ENCODE assay signal across 23 cellular contexts in the genomic region with DNA sequence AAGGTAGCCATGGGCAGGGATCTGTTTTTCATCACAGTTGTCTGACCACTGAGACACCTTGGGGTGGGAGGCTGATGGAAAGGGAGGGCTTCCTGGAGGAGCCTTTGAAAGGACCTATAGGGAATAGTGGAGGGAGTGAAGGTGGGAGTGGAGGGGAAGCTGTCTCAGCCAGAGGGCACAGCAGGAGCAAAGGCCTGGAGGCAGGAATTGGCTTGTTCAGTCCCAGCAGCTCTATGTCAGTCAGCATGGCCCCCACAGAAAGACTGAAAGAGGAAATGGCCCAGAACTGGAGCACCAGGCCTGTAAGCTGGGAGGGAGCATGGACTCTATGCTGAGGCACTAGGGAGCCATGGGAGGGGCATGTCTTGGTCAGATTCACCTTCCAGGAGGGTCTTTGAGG. TPM values are rescaled to one million over a fixed set of nuclear protein-coding genes. Genes with fewer than 3 reads are reported as not detected.
DNase-seq lines count a peak whose midpoint lies in the region; ATAC-seq and TF ChIP-seq lines count a peak whose summit lies in the region.
"Had no signal": no experiment of that assay in that cellular context is flagged by ENCODE, and none has a peak within 500 bp of the region (broad histone marks: within the 10 kb centered on the region; RNA-seq: fewer than 3 reads in every experiment).

No MANE protein-coding gene starts in this region.

- TF ChIP-seq CTCF in Peyer's patch (IDR thresholded peaks at IDR 0.05): no peak
- no peak for TF ChIP-seq CTCF in glutamatergic neuron (IDR thresholded peaks at IDR 0.05; ENCODE audit: partially characterized antibody, unreplicated experiment)
- no peak for TF ChIP-seq CTCF in suprapubic skin (IDR thresholded peaks at IDR 0.05)

- H2BK15ac ChIP-seq in mesenchymal stem cell (ENCODE audit: low read depth, poor library complexity, severe bottlenecking): no peak overlapping the region

- ATAC-seq in activated T-cell treated with anti-CD3 and anti-CD28 coated beads, Interleukin-2, amount 50 U/mL, for 4 hours: no peak
- ATAC-seq in GM21576 (IDR thresholded peaks at IDR 0.05; ENCODE audit: unreplicated experiment): no peak
- no peak for ATAC-seq in GM18517 (IDR thresholded peaks at IDR 0.05; ENCODE audit: unreplicated experiment)
- ATAC-seq: PC-3, T-cell had no signal

- no peaks in the 10 kb centered on the region for H3K27me3 Mint-ChIP-seq in activated T-cell treated with anti-CD3 and anti-CD28 coated beads, Interleukin-2, amount 50 U/mL, for 24 hours
- H3K27me3 Mint-ChIP-seq in activated T-cell treated with anti-CD3 and anti-CD28 coated beads, Interleukin-2, amount 50 U/mL, for 4 hours (ENCODE audit: low read depth): no peaks in the 10 kb centered on the region
- peaks cover 15% of the 10 kb centered on the region for H3K27me3 Mint-ChIP-seq in glutamatergic neuron (ENCODE audit: unreplicated experiment)
- H3K27me3 Mint-ChIP-seq: T-cell had no signal

- H2BK120ac ChIP-seq in mesenchymal stem cell (ENCODE audit: low read depth, low read length): no peak overlapping the region

- no peak for DNase-seq in activated T-cell treated with anti-CD3 and anti-CD28 coated beads, Interleukin-2, amount 50 U/mL, for 24 hours
- no peak for DNase-seq in activated T-cell treated with anti-CD3 and anti-CD28 coated beads, Interleukin-2, amount 50 U/mL, for 4 hours
- DNase-seq in Peyer's patch (peak in 2 of 3 donors; percentile 20 to 23), glutamatergic neuron (no peak), suprapubic skin (ENCODE audit: low spot score in 2 of 2) (peak; percentile 44 to 47), mesenchymal stem cell (no peak)
- DNase-seq: activated gamma-delta T cell treated with Interleukin-2 at 50 U/mL for 16 hours; amygdala; dermis blood vessel endothelial cell; immature natural killer cell; MG63; NCI-H1930; NCI-H226; PC-3; SIG-M5; stimulated activated CD4-positive, alpha-beta T cell treated with anti-CD3 and anti-CD28 coated beads, Interleukin-15, amount 100 ng/mL, for 24 hours; T-cell had no signal

- no peak overlapping the region for H3K14ac ChIP-seq in mesenchymal stem cell (ENCODE audit: low read length in 2 of 2)

- peaks cover 0 to 18% (median 14%) of the 10 kb centered on the region in 4 donors for H3K4me1 ChIP-seq in Peyer's patch
- H3K4me1 ChIP-seq in suprapubic skin: peaks cover 19% of the 10 kb centered on the region
- H3K4me1 ChIP-seq in mesenchymal stem cell (ENCODE audit: control insufficient read depth, insufficient read depth, low read depth, low read length): peaks cover 14% of the 10 kb centered on the region

- H3K4me3 Mint-ChIP-seq in activated T-cell treated with anti-CD3 and anti-CD28 coated beads, Interleukin-2, amount 50 U/mL, for 24 hours: no peak overlapping the region
- H3K4me3 Mint-ChIP-seq in activated T-cell treated with anti-CD3 and anti-CD28 coated beads, Interleukin-2, amount 50 U/mL, for 4 hours: no peak overlapping the region
- H3K4me3 Mint-ChIP-seq in glutamatergic neuron (ENCODE audit: unreplicated experiment): no peak overlapping the region
- H3K4me3 Mint-ChIP-seq: T-cell had no signal

- TF ChIP-seq POLR2A in Peyer's patch (IDR thresholded peaks at IDR 0.05) (no peak), suprapubic skin (IDR thresholded peaks at IDR 0.05) (no peak)

- H2BK5ac ChIP-seq in mesenchymal stem cell (ENCODE audit: low read depth, low read length, poor library complexity, severe bottlenecking): no peak overlapping the region

- no peak overlapping the region for H4K91ac ChIP-seq in mesenchymal stem cell (ENCODE audit: low read length)

- H3K27me3 ChIP-seq in Peyer's patch: peaks cover 0 to 5% of the 10 kb centered on the region in 2 donors
- no peaks in the 10 kb centered on the region for H3K27me3 ChIP-seq in suprapubic skin
- peaks cover 6 to 11% of the 10 kb centered on the region in 2 experiments for H3K27me3 ChIP-seq in mesenchymal stem cell (ENCODE audit: control insufficient read depth in 1 of 2, insufficient read depth in 1 of 2, low read length in 2 of 2)
- H3K27me3 ChIP-seq: MG63 had no signal

- TF ChIP-seq EP300 in suprapubic skin (IDR thresholded peaks at IDR 0.05): no peak

- no peak overlapping the region for H3K4me2 ChIP-seq in mesenchymal stem cell (ENCODE audit: low read length, poor library complexity, severe bottlenecking)

- peak overlapping the region in 1 of 2 experiments; percentile 47 for H3K4ac ChIP-seq in mesenchymal stem cell (ENCODE audit: low read depth in 1 of 2, low read length in 2 of 2)

- H3K36me3 Mint-ChIP-seq in activated T-cell treated with anti-CD3 and anti-CD28 coated beads, Interleukin-2, amount 50 U/mL, for 24 hours (ENCODE audit: low read depth): no peaks in the 10 kb centered on the region
- H3K36me3 Mint-ChIP-seq in activated T-cell treated with anti-CD3 and anti-CD28 coated beads, Interleukin-2, amount 50 U/mL, for 4 hours (ENCODE audit: insufficient read depth): no peaks in the 10 kb centered on the region
- no peaks in the 10 kb centered on the region for H3K36me3 Mint-ChIP-seq in glutamatergic neuron (ENCODE audit: unreplicated experiment)
- H3K36me3 Mint-ChIP-seq: T-cell had no signal

- H3K9me3 ChIP-seq in Peyer's patch: no peaks in the 10 kb centered on the region
- no peaks in the 10 kb centered on the region for H3K9me3 ChIP-seq in suprapubic skin
- no peaks in the 10 kb centered on the region for H3K9me3 ChIP-seq in mesenchymal stem cell (ENCODE audit: control insufficient read depth, low read length)
- H3K9me3 ChIP-seq: MG63 had no signal

- no peaks in the 10 kb centered on the region for H3K9me3 Mint-ChIP-seq in activated T-cell treated with anti-CD3 and anti-CD28 coated beads, Interleukin-2, amount 50 U/mL, for 24 hours
- no peaks in the 10 kb centered on the region for H3K9me3 Mint-ChIP-seq in activated T-cell treated with anti-CD3 and anti-CD28 coated beads, Interleukin-2, amount 50 U/mL, for 4 hours
- H3K9me3 Mint-ChIP-seq in glutamatergic neuron (ENCODE audit: unreplicated experiment): peaks cover 6% of the 10 kb centered on the region
- H3K9me3 Mint-ChIP-seq: immature natural killer cell, T-cell had no signal

- H3K18ac ChIP-seq in mesenchymal stem cell (ENCODE audit: low read depth in 1 of 2, low read length in 2 of 2): no peak overlapping the region

- H3K27ac ChIP-seq in Peyer's patch (no peak overlapping the region), suprapubic skin (no peak overlapping the region), mesenchymal stem cell (ENCODE audit: low read length, poor library complexity, severe bottlenecking) (no peak overlapping the region)
- H3K27ac ChIP-seq: epithelial cell of prostate, VCaP had no signal

- H2AFZ ChIP-seq in mesenchymal stem cell (ENCODE audit: low read depth, low read length): no peak overlapping the region

- no peak overlapping the region for H3K23ac ChIP-seq in mesenchymal stem cell (ENCODE audit: low read length in 2 of 2)

- no peak overlapping the region for H3K9ac ChIP-seq in mesenchymal stem cell (ENCODE audit: low read length)

- H3K79me1 ChIP-seq in mesenchymal stem cell (replicated peaks; ENCODE audit: low read length, poor library complexity, severe bottlenecking): no peaks in the 10 kb centered on the region

- H3K4me3 ChIP-seq in Peyer's patch (no peak overlapping the region), suprapubic skin (no peak overlapping the region), mesenchymal stem cell (ENCODE audit: insufficient read depth in 1 of 2, low read depth in 1 of 2, low read length in 2 of 2) (no peak overlapping the region)
- H3K4me3 ChIP-seq: MG63 had no signal

- H3K36me3 ChIP-seq in Peyer's patch: no peaks in the 10 kb centered on the region
- H3K36me3 ChIP-seq in suprapubic skin: no peaks in the 10 kb centered on the region
- H3K36me3 ChIP-seq in mesenchymal stem cell (ENCODE audit: control insufficient read depth in 1 of 2, insufficient read depth in 2 of 2, low read depth in 1 of 2, low read length in 2 of 2): no peaks in the 10 kb centered on the region
- H3K36me3 ChIP-seq: MG63 had no signal

- no peak overlapping the region for H2AK5ac ChIP-seq in mesenchymal stem cell (ENCODE audit: low read length, severe bottlenecking)

- no peak overlapping the region for H4K8ac ChIP-seq in mesenchymal stem cell (ENCODE audit: low read length)

- peak overlapping the region; percentile 16 for H3K27ac Mint-ChIP-seq in activated T-cell treated with anti-CD3 and anti-CD28 coated beads, Interleukin-2, amount 50 U/mL, for 24 hours
- H3K27ac Mint-ChIP-seq in glutamatergic neuron (ENCODE audit: unreplicated experiment): peak overlapping the region; percentile 38
- H3K27ac Mint-ChIP-seq: immature natural killer cell, T-cell had no signal

- no peak overlapping the region for H2BK12ac ChIP-seq in mesenchymal stem cell (ENCODE audit: low read length in 2 of 2)

- H3K4me1 Mint-ChIP-seq in activated T-cell treated with anti-CD3 and anti-CD28 coated beads, Interleukin-2, amount 50 U/mL, for 24 hours (ENCODE audit: low read depth): peaks cover 21% of the 10 kb centered on the region
- peaks cover 3% of the 10 kb centered on the region for H3K4me1 Mint-ChIP-seq in activated T-cell treated with anti-CD3 and anti-CD28 coated beads, Interleukin-2, amount 50 U/mL, for 4 hours (ENCODE audit: low read depth)
- peaks cover 3% of the 10 kb centered on the region for H3K4me1 Mint-ChIP-seq in glutamatergic neuron (ENCODE audit: low read depth, unreplicated experiment)

RNA-seq across cellular contexts. Expression of gene CBFB, which starts 12.8 kb away (rescaled TPM):
- total RNA-seq in activated T-cell treated with anti-CD3 and anti-CD28 coated beads, Interleukin-2, amount 50 U/mL, for 4 hours: 100 to 1,000 TPM; 128 to 132 (median 129) TPM
- total RNA-seq in Peyer's patch: 10 to 100 TPM; 14.0 to 30.5 (median 26.6) TPM
- 168 TPM for total RNA-seq in glutamatergic neuron (ENCODE audit: unreplicated experiment)
- total RNA-seq in suprapubic skin: 10 to 100 TPM; 28.2 to 68.3 (median 46.6) TPM
- polyA plus RNA-seq in mesenchymal stem cell (2013, experiment 1 of 2): 37.0 TPM
- 40.1 TPM for polyA plus RNA-seq in mesenchymal stem cell (2013, experiment 2 of 2)

RNA-seq across cellular contexts. Expression of gene CES4A, which starts 27.8 kb away (rescaled TPM):
- total RNA-seq in activated T-cell treated with anti-CD3 and anti-CD28 coated beads, Interleukin-2, amount 50 U/mL, for 4 hours: 10 to 100 TPM in 1 of 3 donors, 1 to 10 TPM in 2; 6.2 to 10.7 (median 6.6) TPM
- total RNA-seq in Peyer's patch: 10 to 100 TPM; 13.7 to 26.5 (median 17.9) TPM
- 3.6 TPM for total RNA-seq in glutamatergic neuron (ENCODE audit: unreplicated experiment)
- total RNA-seq in suprapubic skin: 100 to 1,000 TPM in 2 of 4 donors, 10 to 100 TPM in 2; 47.2 to 148 (median 99.9) TPM
- 4.4 TPM for polyA plus RNA-seq in mesenchymal stem cell (2013, experiment 1 of 2)
- polyA plus RNA-seq in mesenchymal stem cell (2013, experiment 2 of 2): 3.9 TPM
- total RNA-seq: H4 had no signal

RNA-seq across cellular contexts. Expression of gene CES3, which starts 55.1 kb away (rescaled TPM):
- under 1 TPM in 2 of 3 donors, not detected in 1; 0.10 to 0.30 TPM for total RNA-seq in activated T-cell treated with anti-CD3 and anti-CD28 coated beads, Interleukin-2, amount 50 U/mL, for 4 hours
- 100 to 1,000 TPM in 3 of 4 donors, 10 to 100 TPM in 1; 28.9 to 227 (median 161) TPM for total RNA-seq in Peyer's patch
- total RNA-seq in glutamatergic neuron (ENCODE audit: unreplicated experiment): 4.1 TPM
- 1 to 10 TPM in 3 of 4 donors, not detected in 1; 1.4 to 2.2 (median 1.5) TPM for total RNA-seq in suprapubic skin
- polyA plus RNA-seq in mesenchymal stem cell (2013, experiment 1 of 2): 0.07 TPM
- polyA plus RNA-seq in mesenchymal stem cell (2013, experiment 2 of 2): 0.01 TPM
- total RNA-seq: dermis blood vessel endothelial cell, fibroblast of villous mesenchyme had no signal
- polyA plus RNA-seq: immature natural killer cell had no signal

Comparison
In these comparisons a context has a peak if more than half of its experiments do, and no peak if none do; other contexts are left out.
1. DNase-seq: peak in Peyer's patch (2 of 3) and suprapubic skin (2 of 2); none in activated T-cell treated with anti-CD3 and anti-CD28 coated beads, Interleukin-2, amount 50 U/mL, for 24 hours (single experiment), activated T-cell treated with anti-CD3 and anti-CD28 coated beads, Interleukin-2, amount 50 U/mL, for 4 hours (single experiment), glutamatergic neuron (single experiment) and mesenchymal stem cell (single experiment).